In the genomic region with DNA sequence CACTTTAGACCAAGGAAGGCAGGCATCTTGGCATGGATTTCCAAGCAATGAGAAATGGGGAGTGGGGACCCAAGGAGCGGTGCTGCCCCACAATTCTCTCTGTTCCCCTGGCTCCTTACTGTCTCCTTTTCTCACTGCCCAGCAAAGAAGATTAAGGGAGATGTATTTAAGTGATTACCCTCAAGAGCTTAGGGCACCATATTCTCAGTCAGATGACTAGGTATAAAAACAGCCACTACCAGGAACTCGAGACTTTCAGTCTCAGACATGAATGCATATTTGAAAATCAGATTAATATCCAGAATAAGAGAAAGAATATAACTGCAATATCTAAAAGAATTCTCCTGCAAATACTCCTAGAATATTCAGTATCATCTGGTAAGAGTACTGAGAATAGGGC, we compare ENCODE assay signal across 11 cellular contexts. TPM values are rescaled to one million over a fixed set of nuclear protein-coding genes. Genes with fewer than 3 reads are reported as not detected.
DNase-seq lines count a peak whose midpoint lies in the region; ATAC-seq and TF ChIP-seq lines count a peak whose summit lies in the region.
"Had no signal": no experiment of that assay in that cellular context is flagged by ENCODE, and none has a peak within 500 bp of the region (broad histone marks: within the 10 kb centered on the region; RNA-seq: fewer than 3 reads in every experiment).

A gene (minus strand): TSS at position 101 of the 400 bp plus-strand sequence. CDS start 75 bp downstream, at position 26.

- no peaks in the 10 kb centered on the region for H3K79me2 ChIP-seq in SK-N-SH (ENCODE audit: insufficient read depth)

- H3F3A ChIP-seq in SK-N-SH (replicated peaks; ENCODE audit: insufficient read depth), result no peaks in the 10 kb centered on the region

- TF ChIP-seq POLR2A in thyroid gland (IDR thresholded peaks at IDR 0.05), result no peak

- no peak within 1 kb of the TSS for H3K4me2 ChIP-seq in SK-N-SH

- H3K36me3 ChIP-seq in SK-N-SH (replicated peaks in 1 of 2; ENCODE audit: control insufficient read depth in 1 of 2, insufficient read depth in 2 of 2, low read length in 1 of 2), result no peaks in the 10 kb centered on the region
- no peaks in the 10 kb centered on the region for H3K36me3 ChIP-seq in lower lobe of right lung
- no peaks in the 10 kb centered on the region for H3K36me3 ChIP-seq in thyroid gland

- no peak for DNase-seq in SK-N-SH
- DNase-seq in dermis microvascular lymphatic vessel endothelial cell (ENCODE audit: low read depth in 2 of 2), result no peak
- no peak for DNase-seq in lower lobe of right lung
- DNase-seq in thyroid gland, result no peak
- DNase-seq in kidney glomerular epithelial cell (lab: John Stamatoyannopoulos, UW), result no peak
- no peak for DNase-seq in medulla oblongata (ENCODE audit: extremely low spot score)
- no peak for DNase-seq in NCI-H748 treated with DMSO at 0.1 percent for 48 hours (lab: John Stamatoyannopoulos, UW)
- DNase-seq: 8988T, islet precursor cell had no signal

- H3K9me2 ChIP-seq in SK-N-SH, result no peaks in the 10 kb centered on the region

- WGBS in SK-N-SH (ENCODE audit: low lambda C conversion rate), result 85% methylated on average over 2 of the region's 2 CpGs
- WGBS in thyroid gland, 2 donors, result 87 to 97% methylated on average over 2 of the region's 2 CpGs

- intact Hi-C loops in lower lobe of right lung (cut with DNase I) (no loop called here), thyroid gland (cut with DNase I) (no loop called here)

- H2AFZ ChIP-seq in SK-N-SH (ENCODE audit: low read depth), result no peak within 1 kb of the TSS

- ATAC-seq in SK-N-SH treated with all-trans-retinoic acid at 6 μM for 48 hours (no peak), lower lobe of right lung (no peak)

- no peak within 1 kb of the TSS for H3K27ac ChIP-seq in SK-N-SH (ENCODE audit: low read depth in 2 of 2, low read length in 1 of 2)
- no peak within 1 kb of the TSS for H3K27ac ChIP-seq in lower lobe of right lung
- H3K27ac ChIP-seq in thyroid gland, result no peak within 1 kb of the TSS
- H3K27ac ChIP-seq: VCaP had no signal

- no peak within 1 kb of the TSS for H3K9ac ChIP-seq in SK-N-SH

- H3K4me1 ChIP-seq in SK-N-SH (ENCODE audit: control insufficient read depth in 1 of 2, insufficient read depth in 2 of 2, low read depth in 1 of 2, low read length in 1 of 2) (peaks cover 3 to 20% of the 10 kb centered on the region in 2 experiments; a peak in 2 of 4 replicates), lower lobe of right lung (peaks cover 25% of the 10 kb centered on the region), thyroid gland (peaks cover 15 to 26% of the 10 kb centered on the region in 2 donors)

- H4K20me1 ChIP-seq in SK-N-SH (ENCODE audit: insufficient read depth), result no peaks in the 10 kb centered on the region

- no peaks in the 10 kb centered on the region for H3K9me3 ChIP-seq in SK-N-SH
- no peaks in the 10 kb centered on the region for H3K9me3 ChIP-seq in lower lobe of right lung
- H3K9me3 ChIP-seq in thyroid gland, result no peaks in the 10 kb centered on the region

- TF ChIP-seq CTCF in SK-N-SH (IDR thresholded peaks at IDR 0.05), result no peak
- TF ChIP-seq CTCF in lower lobe of right lung (IDR thresholded peaks at IDR 0.05), result no peak
- TF ChIP-seq CTCF in thyroid gland (IDR thresholded peaks at IDR 0.05), result no peak

- no peaks in the 10 kb centered on the region for H3K27me3 ChIP-seq in SK-N-SH (ENCODE audit: insufficient read depth)
- no peaks in the 10 kb centered on the region for H3K27me3 ChIP-seq in lower lobe of right lung (ENCODE audit: low read depth)
- no peaks in the 10 kb centered on the region for H3K27me3 ChIP-seq in thyroid gland

- no peak within 1 kb of the TSS; a peak in 1 of 4 replicates for H3K4me3 ChIP-seq in SK-N-SH (ENCODE audit: low read depth in 2 of 2, low read length in 1 of 2)
- no peak within 1 kb of the TSS for H3K4me3 ChIP-seq in lower lobe of right lung
- H3K4me3 ChIP-seq in thyroid gland (replicated peaks in 1 of 3), result no peak within 1 kb of the TSS

- POLR2A ChIA-PET in SK-N-SH (lab: Yijun Ruan, JAX), result no interaction called here

- no peak for TF ChIP-seq EP300 in SK-N-SH (IDR thresholded peaks at IDR 0.05; ENCODE audit: borderline replicate concordance in 1 of 2, low read depth in 1 of 2, low read length in 1 of 2)

- no peak for TF ChIP-seq RAD21 in SK-N-SH (IDR thresholded peaks at IDR 0.05; ENCODE audit: low read length)

- CTCF ChIA-PET in SK-N-SH (lab: Yijun Ruan, JAX), result interaction anchor here (1.0 kb wide), 1 partner anchor 128 kb away, joined by 3 read pairs; no protein-coding TSS in a partner anchor

TF ChIP-seq in SK-N-SH, 30 proteins besides CTCF, POLR2A, EP300 and RAD21 (continues in another document):
- TF ChIP-seq GATA2 (CRISPR knock-in tag; IDR thresholded peaks at IDR 0.05) (no peak), YY1 (IDR thresholded peaks at IDR 0.05; ENCODE audit: low read depth) (no peak), MXI1 (IDR thresholded peaks at IDR 0.05; ENCODE audit: low read depth, low read length) (no peak), SMC3 (IDR thresholded peaks at IDR 0.05; ENCODE audit: low read depth, low read length) (no peak), FOXJ3 (CRISPR knock-in tag; IDR thresholded peaks at IDR 0.05) (no peak), TEAD4 (IDR thresholded peaks at IDR 0.05; ENCODE audit: borderline replicate concordance, insufficient read depth) (no peak), EZH2phosphoT487 (IDR thresholded peaks at IDR 0.05; ENCODE audit: borderline replicate concordance, low read depth) (no peak), TCF12 (IDR thresholded peaks at IDR 0.05) (no peak), FOSL2 (IDR thresholded peaks at IDR 0.05; ENCODE audit: borderline replicate concordance, low read depth) (no peak)
- TF ChIP-seq, protein P1, sequence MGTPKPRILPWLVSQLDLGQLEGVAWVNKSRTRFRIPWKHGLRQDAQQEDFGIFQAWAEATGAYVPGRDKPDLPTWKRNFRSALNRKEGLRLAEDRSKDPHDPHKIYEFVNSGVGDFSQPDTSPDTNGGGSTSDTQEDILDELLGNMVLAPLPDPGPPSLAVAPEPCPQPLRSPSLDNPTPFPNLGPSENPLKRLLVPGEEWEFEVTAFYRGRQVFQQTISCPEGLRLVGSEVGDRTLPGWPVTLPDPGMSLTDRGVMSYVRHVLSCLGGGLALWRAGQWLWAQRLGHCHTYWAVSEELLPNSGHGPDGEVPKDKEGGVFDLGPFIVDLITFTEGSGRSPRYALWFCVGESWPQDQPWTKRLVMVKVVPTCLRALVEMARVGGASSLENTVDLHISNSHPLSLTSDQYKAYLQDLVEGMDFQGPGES (IDR thresholded peaks at IDR 0.05; ENCODE audit: low read depth, low read length), result no peak
- TF ChIP-seq, protein P2, sequence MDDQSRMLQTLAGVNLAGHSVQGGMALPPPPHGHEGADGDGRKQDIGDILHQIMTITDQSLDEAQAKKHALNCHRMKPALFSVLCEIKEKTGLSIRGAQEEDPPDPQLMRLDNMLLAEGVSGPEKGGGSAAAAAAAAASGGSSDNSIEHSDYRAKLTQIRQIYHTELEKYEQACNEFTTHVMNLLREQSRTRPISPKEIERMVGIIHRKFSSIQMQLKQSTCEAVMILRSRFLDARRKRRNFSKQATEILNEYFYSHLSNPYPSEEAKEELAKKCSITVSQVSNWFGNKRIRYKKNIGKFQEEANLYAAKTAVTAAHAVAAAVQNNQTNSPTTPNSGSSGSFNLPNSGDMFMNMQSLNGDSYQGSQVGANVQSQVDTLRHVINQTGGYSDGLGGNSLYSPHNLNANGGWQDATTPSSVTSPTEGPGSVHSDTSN (IDR thresholded peaks at IDR 0.05), result no peak

TF ChIP-seq in SK-N-SH treated with all-trans-retinoic acid at 6 μM for 48 hours, 23 proteins besides CTCF, POLR2A, EP300 and RAD21 (continues in another document):
- TF ChIP-seq BACH2 (CRISPR knock-in tag; IDR thresholded peaks at IDR 0.05; ENCODE audit: borderline replicate concordance) (no peak), ESRRG (CRISPR knock-in tag; IDR thresholded peaks at IDR 0.05) (no peak), ZFP30 (CRISPR knock-in tag; IDR thresholded peaks at IDR 0.05) (no peak), ZNF565 (CRISPR knock-in tag; conservative IDR thresholded peaks at IDR 0.05; ENCODE audit: low read depth) (no peak), ARNTL (CRISPR knock-in tag; IDR thresholded peaks at IDR 0.05; ENCODE audit: borderline replicate concordance, low read depth) (no peak), ZC3H10 (CRISPR knock-in tag; IDR thresholded peaks at IDR 0.05) (no peak), ZFP3 (CRISPR knock-in tag; IDR thresholded peaks at IDR 0.05) (no peak)
- TF ChIP-seq, protein P3, sequence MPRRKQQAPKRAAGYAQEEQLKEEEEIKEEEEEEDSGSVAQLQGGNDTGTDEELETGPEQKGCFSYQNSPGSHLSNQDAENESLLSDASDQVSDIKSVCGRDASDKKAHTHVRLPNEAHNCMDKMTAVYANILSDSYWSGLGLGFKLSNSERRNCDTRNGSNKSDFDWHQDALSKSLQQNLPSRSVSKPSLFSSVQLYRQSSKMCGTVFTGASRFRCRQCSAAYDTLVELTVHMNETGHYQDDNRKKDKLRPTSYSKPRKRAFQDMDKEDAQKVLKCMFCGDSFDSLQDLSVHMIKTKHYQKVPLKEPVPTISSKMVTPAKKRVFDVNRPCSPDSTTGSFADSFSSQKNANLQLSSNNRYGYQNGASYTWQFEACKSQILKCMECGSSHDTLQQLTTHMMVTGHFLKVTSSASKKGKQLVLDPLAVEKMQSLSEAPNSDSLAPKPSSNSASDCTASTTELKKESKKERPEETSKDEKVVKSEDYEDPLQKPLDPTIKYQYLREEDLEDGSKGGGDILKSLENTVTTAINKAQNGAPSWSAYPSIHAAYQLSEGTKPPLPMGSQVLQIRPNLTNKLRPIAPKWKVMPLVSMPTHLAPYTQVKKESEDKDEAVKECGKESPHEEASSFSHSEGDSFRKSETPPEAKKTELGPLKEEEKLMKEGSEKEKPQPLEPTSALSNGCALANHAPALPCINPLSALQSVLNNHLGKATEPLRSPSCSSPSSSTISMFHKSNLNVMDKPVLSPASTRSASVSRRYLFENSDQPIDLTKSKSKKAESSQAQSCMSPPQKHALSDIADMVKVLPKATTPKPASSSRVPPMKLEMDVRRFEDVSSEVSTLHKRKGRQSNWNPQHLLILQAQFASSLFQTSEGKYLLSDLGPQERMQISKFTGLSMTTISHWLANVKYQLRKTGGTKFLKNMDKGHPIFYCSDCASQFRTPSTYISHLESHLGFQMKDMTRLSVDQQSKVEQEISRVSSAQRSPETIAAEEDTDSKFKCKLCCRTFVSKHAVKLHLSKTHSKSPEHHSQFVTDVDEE (CRISPR knock-in tag; IDR thresholded peaks at IDR 0.05), result no peak

RNA-seq across cellular contexts. Expression of the gene that starts here (rescaled TPM):
- polyA plus RNA-seq in SK-N-SH (2012; rRNA removed), result 16.1 and 24.9 TPM in 2 replicates
- polyA plus RNA-seq in SK-N-SH (2012; cell fraction: cytosol; rRNA removed), result 13.0 and 19.7 TPM in 2 replicates
- 21.3 and 27.5 TPM in 2 replicates for polyA plus RNA-seq in SK-N-SH (2012; cell fraction: nucleus; rRNA removed)
- 40.6 and 50.2 TPM in 2 replicates for total RNA-seq in dermis microvascular lymphatic vessel endothelial cell
- total RNA-seq in lower lobe of right lung, result 106 TPM
- total RNA-seq in thyroid gland, result 100 to 1,000 TPM; 225 to 404 (median 382) TPM
